Comparison of ENCODE assay signal across 24 cellular contexts in genomic region chr13:29975287-29975686, GRCh38.
"Had no signal": no experiment of that assay in that cellular context is flagged by ENCODE, and none has a peak within 500 bp of the region (broad histone marks: within the 10 kb centered on the region; RNA-seq: fewer than 3 reads in every experiment).

No MANE protein-coding gene starts in this region.

- DNase-seq: colonic mucosa; dermis blood vessel endothelial cell; dorsolateral prefrontal cortex; effector CD4-positive, alpha-beta T cell; effector memory CD4-positive, alpha-beta T cell; foreskin fibroblast; foreskin melanocyte; gastrocnemius medialis; glutamatergic neuron; head of caudate nucleus; heart right ventricle; hippocampal formation; left cardiac atrium; left lung; left ventricle myocardium superior; lower lobe of right lung; mesenchymal stem cell; mucosa of descending colon; naive B cell had no signal

- H3K4me3 ChIP-seq: colonic mucosa, dorsolateral prefrontal cortex, esophagus muscularis mucosa, gastrocnemius medialis, heart right ventricle, left lung, lower lobe of right lung, mucosa of descending colon had no signal

- H3K9me3 ChIP-seq: colonic mucosa, esophagus muscularis mucosa, gastrocnemius medialis, heart right ventricle, left lung, lower lobe of right lung, mucosa of descending colon had no signal

- FAIRE-seq: endothelial cell of umbilical vein, islet of Langerhans, keratinocyte had no signal

- H3K27me3 ChIP-seq: colonic mucosa, dorsolateral prefrontal cortex, esophagus muscularis mucosa, gastrocnemius medialis, left lung had no signal

- H3K36me3 Mint-ChIP-seq: mesothelial cell of epicardium, naive B cell had no signal

- ATAC-seq: gastrocnemius medialis, heart right ventricle, left cardiac atrium, left lung, left ventricle myocardium superior, lower lobe of right lung, mucosa of descending colon had no signal

- H3K4me1 Mint-ChIP-seq: mesothelial cell of epicardium, naive B cell had no signal

- H3K27ac Mint-ChIP-seq: mesothelial cell of epicardium, naive B cell had no signal

- H3K4me3 Mint-ChIP-seq: mesothelial cell of epicardium, naive B cell had no signal

- H3K27ac ChIP-seq: colonic mucosa, dorsolateral prefrontal cortex, esophagus muscularis mucosa, gastrocnemius medialis, heart right ventricle, left lung, lower lobe of right lung had no signal

- H3K27me3 Mint-ChIP-seq: naive B cell had no signal

- H3K4me1 ChIP-seq: colonic mucosa, gastrocnemius medialis, heart right ventricle, left lung, lower lobe of right lung had no signal

- H3K36me3 ChIP-seq: colonic mucosa, esophagus muscularis mucosa, gastrocnemius medialis, heart right ventricle, left lung, lower lobe of right lung had no signal
